ENCODE assay signal across 22 cellular contexts in the genomic region with DNA sequence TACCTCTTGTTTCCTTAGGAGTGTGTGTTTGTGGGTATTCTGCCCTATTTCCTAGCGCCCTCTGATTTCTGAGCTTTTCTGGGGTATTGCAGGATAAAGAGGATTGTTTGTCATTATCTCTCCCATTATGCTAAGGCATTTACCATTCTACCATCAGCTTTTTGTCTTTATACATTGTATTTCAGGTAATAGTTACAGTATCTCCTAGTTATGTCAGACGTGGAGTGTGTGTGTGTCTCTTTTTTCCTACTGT. TPM values are rescaled to one million over a fixed set of nuclear protein-coding genes. Genes with fewer than 3 reads are reported as not detected.
DNase-seq lines count a peak whose midpoint lies in the region; ATAC-seq and TF ChIP-seq lines count a peak whose summit lies in the region.
"Had no signal": no experiment of that assay in that cellular context is flagged by ENCODE, and none has a peak within 500 bp of the region (broad histone marks: within the 10 kb centered on the region; RNA-seq: fewer than 3 reads in every experiment).

No MANE protein-coding gene starts in this region.

- no peak overlapping the region for H3K4me3 Mint-ChIP-seq in CD14-positive monocyte
- H3K4me3 Mint-ChIP-seq in GM23338 = no peak overlapping the region
- no peak overlapping the region for H3K4me3 Mint-ChIP-seq in WTC11
- H3K4me3 Mint-ChIP-seq in naive thymus-derived CD4-positive, alpha-beta T cell = peak overlapping the region in 8 of 10 donors; percentile 3 to 76 (median 48)
- H3K4me3 Mint-ChIP-seq: activated CD4-positive, alpha-beta T cell treated with anti-CD3 and anti-CD28 coated beads, Interleukin-2, amount 10 ng/mL, durations not matched to agents 24 days and 14 days; activated CD8-positive, alpha-beta memory T cell treated with anti-CD3 and anti-CD28 coated beads, Interleukin-2, amount 10 ng/mL, durations not matched to agents 7 days and 5 days had no signal

- H3K9me3 Mint-ChIP-seq in CD14-positive monocyte (peaks cover 0 to 1% (median 0%) of the 10 kb centered on the region in 7 donors), GM23338 (no peaks in the 10 kb centered on the region), WTC11 (no peaks in the 10 kb centered on the region)
- no peaks in the 10 kb centered on the region for H3K9me3 Mint-ChIP-seq in naive thymus-derived CD4-positive, alpha-beta T cell
- H3K9me3 Mint-ChIP-seq: activated CD4-positive, alpha-beta T cell treated with anti-CD3 and anti-CD28 coated beads, Interleukin-2, amount 10 ng/mL, durations not matched to agents 24 days and 14 days had no signal

- intact Hi-C loops in CD14-positive monocyte (cut with micrococcal nuclease) = no loop called here
- intact Hi-C loops in naive thymus-derived CD4-positive, alpha-beta T cell (cut with micrococcal nuclease) = no loop called here

- TF ChIP-seq CTCF in CD14-positive monocyte (IDR thresholded peaks at IDR 0.05) (no peak), GM23338 (conservative IDR thresholded peaks at IDR 0.05; ENCODE audit: low read depth in 2 of 2) (peak; percentile 25 to 41; a peak in 2 of 4 replicates), WTC11 (IDR thresholded peaks at IDR 0.05) (no peak)

- H3K36me3 Mint-ChIP-seq in CD14-positive monocyte = peaks cover 5 to 24% of the 10 kb centered on the region in 2 donors
- peaks cover 6% of the 10 kb centered on the region for H3K36me3 Mint-ChIP-seq in GM23338 (ENCODE audit: low read depth)
- H3K36me3 Mint-ChIP-seq in WTC11 = peaks cover 5% of the 10 kb centered on the region
- peaks cover 4 to 17% (median 5%) of the 10 kb centered on the region in 5 donors for H3K36me3 Mint-ChIP-seq in naive thymus-derived CD4-positive, alpha-beta T cell

- CTCF ChIA-PET in WTC11 (lab: Charles Lee) = interaction anchor here (0.6 to 1.2 kb wide), 7 partner anchors 11 to 309 kb away, joined by 3 to 5 read pairs (median 4); no protein-coding TSS in a partner anchor
- CTCF ChIA-PET in naive thymus-derived CD4-positive, alpha-beta T cell (lab: Charles Lee) = interaction anchor here (0.6 to 1.3 kb wide), 2 partner anchors 15 to 45 kb away, joined by 4 to 5 read pairs; no protein-coding TSS in a partner anchor

- no peaks in the 10 kb centered on the region for H3K9me2 ChIP-seq in GM23338 (ENCODE audit: insufficient read depth)

- H3K27ac Mint-ChIP-seq in CD14-positive monocyte (peak overlapping the region in 5 of 7 donors; percentile 41 to 83 (median 55)), GM23338 (0 out of 2 replicates have a peak overlapping the region, but pooled peaks have one; percentile 17), WTC11 (peak overlapping the region; percentile 55; the same call in 1 of the 2 replicates)
- H3K27ac Mint-ChIP-seq in naive thymus-derived CD4-positive, alpha-beta T cell = peak overlapping the region in 1 of 9 donors; percentile 86
- H3K27ac Mint-ChIP-seq: activated CD4-positive, alpha-beta T cell treated with anti-CD3 and anti-CD28 coated beads, Interleukin-2, amount 10 ng/mL, durations not matched to agents 24 days and 14 days; activated CD8-positive, alpha-beta memory T cell treated with anti-CD3 and anti-CD28 coated beads, Interleukin-2, amount 10 ng/mL, durations not matched to agents 7 days and 5 days had no signal

- no peak overlapping the region for H3K4me3 ChIP-seq in GM23338
- no peak overlapping the region for H3K4me3 ChIP-seq in naive thymus-derived CD4-positive, alpha-beta T cell (ENCODE audit: low read length)
- H3K4me3 ChIP-seq: lower lobe of right lung, prostate gland, sigmoid colon had no signal

- peaks cover 37% of the 10 kb centered on the region for H3K4me1 Mint-ChIP-seq in CD14-positive monocyte
- H3K4me1 Mint-ChIP-seq in GM23338 = peaks cover 21% of the 10 kb centered on the region
- peaks cover 27% of the 10 kb centered on the region for H3K4me1 Mint-ChIP-seq in WTC11
- H3K4me1 Mint-ChIP-seq in naive thymus-derived CD4-positive, alpha-beta T cell = peaks cover 35 to 88% (median 60%) of the 10 kb centered on the region in 7 donors

- no peaks in the 10 kb centered on the region for H3K9me3 ChIP-seq in naive thymus-derived CD4-positive, alpha-beta T cell (ENCODE audit: control insufficient read depth in 2 of 3, low read length in 3 of 3)
- H3K9me3 ChIP-seq: lower lobe of right lung, prostate gland, sigmoid colon had no signal

- POLR2A ChIA-PET in WTC11 (lab: Charles Lee) = no interaction called here
- POLR2A ChIA-PET in naive thymus-derived CD4-positive, alpha-beta T cell (lab: Charles Lee) = interaction anchor here (0.9 to 1.1 kb wide), 2 partner anchors 18 kb away, joined by 3 read pairs; no protein-coding TSS in a partner anchor

- no peaks in the 10 kb centered on the region for H3K36me3 ChIP-seq in GM23338 (ENCODE audit: insufficient read depth)
- no peaks in the 10 kb centered on the region for H3K36me3 ChIP-seq in naive thymus-derived CD4-positive, alpha-beta T cell (ENCODE audit: control insufficient read depth in 2 of 3, insufficient read depth in 3 of 3, low read length in 3 of 3)
- H3K36me3 ChIP-seq: prostate gland had no signal

- no peaks in the 10 kb centered on the region for H3K27me3 ChIP-seq in GM23338 (ENCODE audit: insufficient read depth)
- H3K27me3 ChIP-seq in naive thymus-derived CD4-positive, alpha-beta T cell (ENCODE audit: control insufficient read depth in 2 of 2, insufficient read depth in 2 of 2, low read length in 2 of 2) = no peaks in the 10 kb centered on the region
- H3K27me3 ChIP-seq: sigmoid colon had no signal

- ATAC-seq in GM23338 (peak; percentile 85), WTC11 (peak; percentile 84), GM18861 (IDR thresholded peaks at IDR 0.05; ENCODE audit: unreplicated experiment) (no peak)
- no peak for ATAC-seq in naive thymus-derived CD4-positive, alpha-beta T cell
- ATAC-seq: activated CD8-positive, alpha-beta memory T cell treated with anti-CD3 and anti-CD28 coated beads, Interleukin-2, amount 10 ng/mL, durations not matched to agents 7 days and 5 days; lower lobe of right lung had no signal

- H3K27me3 Mint-ChIP-seq in CD14-positive monocyte (ENCODE audit: low read depth in 3 of 3) (no peaks in the 10 kb centered on the region), GM23338 (ENCODE audit: insufficient read depth, low read depth, poor library complexity) (peaks cover 4% of the 10 kb centered on the region), WTC11 (ENCODE audit: low read depth) (no peaks in the 10 kb centered on the region)
- no peaks in the 10 kb centered on the region for H3K27me3 Mint-ChIP-seq in naive thymus-derived CD4-positive, alpha-beta T cell
- H3K27me3 Mint-ChIP-seq: activated CD4-positive, alpha-beta T cell treated with anti-CD3 and anti-CD28 coated beads, Interleukin-2, amount 10 ng/mL, durations not matched to agents 24 days and 14 days; activated CD8-positive, alpha-beta memory T cell treated with anti-CD3 and anti-CD28 coated beads, Interleukin-2, amount 10 ng/mL, durations not matched to agents 7 days and 5 days had no signal

- in situ Hi-C loops in ACHN (cut with HindIII; ENCODE audit: low pct_ligation_motif_present, low pct_unique_long_range_greater_than_20kb, low sequenced_read_pairs) = no loop called here

- no peak overlapping the region for H3K27ac ChIP-seq in GM23338 (ENCODE audit: low read depth)
- no peak overlapping the region for H3K27ac ChIP-seq in naive thymus-derived CD4-positive, alpha-beta T cell (ENCODE audit: low read depth, low read length)
- H3K27ac ChIP-seq: lower lobe of right lung, prostate gland, WERI-Rb-1 had no signal

- DNase-seq in CD14-positive monocyte (ENCODE audit: low spot score) = no peak
- peak; percentile 38 for DNase-seq in GM23338 (ENCODE audit: low spot score)
- no peak for DNase-seq in WTC11 (ENCODE audit: low spot score)
- no peak for DNase-seq in naive thymus-derived CD4-positive, alpha-beta T cell
- DNase-seq in ACHN = no peak
- DNase-seq in NCI-H345 treated with DMSO at 0.1 percent for 48 hours (lab: John Stamatoyannopoulos, UW; ENCODE audit: unreplicated experiment) = no peak
- no peak for DNase-seq in NCI-H2227 treated with DMSO at 0.1 percent for 48 hours (lab: John Stamatoyannopoulos, UW)
- DNase-seq: activated CD4-positive, alpha-beta T cell treated with anti-CD3 and anti-CD28 coated beads, Interleukin-2, amount 10 ng/mL, durations not matched to agents 24 days and 14 days; activated CD8-positive, alpha-beta memory T cell treated with anti-CD3 and anti-CD28 coated beads, Interleukin-2, amount 10 ng/mL, durations not matched to agents 7 days and 5 days; activated naive CD4-positive, alpha-beta T cell treated with anti-CD3 and anti-CD28 coated beads, Interleukin-2, amount 50 U/mL, for 16 hours; DMS153; effector CD8-positive, alpha-beta T cell; erythroblast; kidney; lower lobe of right lung; NCI-H510A; Right ventricle myocardium superior; sigmoid colon; stimulated activated naive CD4-positive, alpha-beta T cell treated with Interleukin-2 at 50 U/mL for 16 hours; WERI-Rb-1 had no signal

- H2AFZ ChIP-seq in GM23338 = no peak overlapping the region

- H3K79me2 ChIP-seq in GM23338 (replicated peaks; ENCODE audit: insufficient read depth) = peaks cover 100% of the 10 kb centered on the region

- peaks cover 28% of the 10 kb centered on the region for H4K20me1 ChIP-seq in GM23338 (replicated peaks; ENCODE audit: insufficient read depth)

- H3K4me1 ChIP-seq in GM23338 (ENCODE audit: insufficient read depth) = peaks cover 11% of the 10 kb centered on the region
- H3K4me1 ChIP-seq in naive thymus-derived CD4-positive, alpha-beta T cell (ENCODE audit: control insufficient read depth in 2 of 2, insufficient read depth in 2 of 2, low read length in 2 of 2) = peaks cover 10 to 36% of the 10 kb centered on the region in 2 donors
- H3K4me1 ChIP-seq: prostate gland had no signal

- H3F3A ChIP-seq in GM23338 (replicated peaks; ENCODE audit: low read depth) = no peaks in the 10 kb centered on the region

- H3K4me2 ChIP-seq in GM23338 = no peak overlapping the region

TF ChIP-seq in WTC11, 78 proteins besides CTCF, POLR2A, EP300 and RAD21 (continues in another document):
- TF ChIP-seq, protein P1, sequence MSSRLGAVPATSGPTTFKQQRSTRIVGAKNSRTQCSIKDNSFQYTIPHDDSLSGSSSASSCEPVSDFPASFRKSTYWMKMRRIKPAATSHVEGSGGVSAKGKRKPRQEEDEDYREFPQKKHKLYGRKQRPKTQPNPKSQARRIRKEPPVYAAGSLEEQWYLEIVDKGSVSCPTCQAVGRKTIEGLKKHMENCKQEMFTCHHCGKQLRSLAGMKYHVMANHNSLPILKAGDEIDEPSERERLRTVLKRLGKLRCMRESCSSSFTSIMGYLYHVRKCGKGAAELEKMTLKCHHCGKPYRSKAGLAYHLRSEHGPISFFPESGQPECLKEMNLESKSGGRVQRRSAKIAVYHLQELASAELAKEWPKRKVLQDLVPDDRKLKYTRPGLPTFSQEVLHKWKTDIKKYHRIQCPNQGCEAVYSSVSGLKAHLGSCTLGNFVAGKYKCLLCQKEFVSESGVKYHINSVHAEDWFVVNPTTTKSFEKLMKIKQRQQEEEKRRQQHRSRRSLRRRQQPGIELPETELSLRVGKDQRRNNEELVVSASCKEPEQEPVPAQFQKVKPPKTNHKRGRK (CRISPR knock-in tag; IDR thresholded peaks at IDR 0.05; ENCODE audit: borderline replicate concordance) = no peak

RNA-seq across cellular contexts. Expression of a gene that starts 6.9 kb away (rescaled TPM):
- polyA plus RNA-seq in CD14-positive monocyte (1 to 10 TPM; 1.3 to 2.2 TPM), GM23338 (2016; fragmentation: Nextera tagmentation; extraction: Ambion mirVana) (7.7 and 9.7 TPM in 2 replicates)
- total RNA-seq in GM23338 (2014; rRNA removed; shearing (Covaris generic)) = 19.7 and 20.0 TPM in 2 replicates
- 14.6 to 17.0 TPM (median 16.8 TPM) in 3 replicates for total RNA-seq in WTC11 (2021)
- 10 to 100 TPM; 19.7 to 41.7 (median 30.8) TPM for total RNA-seq in naive thymus-derived CD4-positive, alpha-beta T cell
- polyA plus RNA-seq in naive thymus-derived CD4-positive, alpha-beta T cell = 1 to 10 TPM; 7.7 to 7.8 TPM

Comparison
In these comparisons a context has a peak if more than half of its experiments do, and no peak if none do; other contexts are left out.
1. H3K4me3 Mint-ChIP-seq: peak in naive thymus-derived CD4-positive, alpha-beta T cell (8 of 10); none in CD14-positive monocyte (0 of 2), GM23338 (single experiment) and WTC11 (single experiment).
2. CTCF ChIP-seq: peak in GM23338 (2 of 2); none in CD14-positive monocyte (single experiment) and WTC11 (single experiment).
3. ATAC-seq: peak in GM23338 (single experiment) and WTC11 (single experiment); none in naive thymus-derived CD4-positive, alpha-beta T cell (single experiment) and GM18861 (single experiment).